ENCODE assay signal across 8 cellular contexts in the genomic region with DNA sequence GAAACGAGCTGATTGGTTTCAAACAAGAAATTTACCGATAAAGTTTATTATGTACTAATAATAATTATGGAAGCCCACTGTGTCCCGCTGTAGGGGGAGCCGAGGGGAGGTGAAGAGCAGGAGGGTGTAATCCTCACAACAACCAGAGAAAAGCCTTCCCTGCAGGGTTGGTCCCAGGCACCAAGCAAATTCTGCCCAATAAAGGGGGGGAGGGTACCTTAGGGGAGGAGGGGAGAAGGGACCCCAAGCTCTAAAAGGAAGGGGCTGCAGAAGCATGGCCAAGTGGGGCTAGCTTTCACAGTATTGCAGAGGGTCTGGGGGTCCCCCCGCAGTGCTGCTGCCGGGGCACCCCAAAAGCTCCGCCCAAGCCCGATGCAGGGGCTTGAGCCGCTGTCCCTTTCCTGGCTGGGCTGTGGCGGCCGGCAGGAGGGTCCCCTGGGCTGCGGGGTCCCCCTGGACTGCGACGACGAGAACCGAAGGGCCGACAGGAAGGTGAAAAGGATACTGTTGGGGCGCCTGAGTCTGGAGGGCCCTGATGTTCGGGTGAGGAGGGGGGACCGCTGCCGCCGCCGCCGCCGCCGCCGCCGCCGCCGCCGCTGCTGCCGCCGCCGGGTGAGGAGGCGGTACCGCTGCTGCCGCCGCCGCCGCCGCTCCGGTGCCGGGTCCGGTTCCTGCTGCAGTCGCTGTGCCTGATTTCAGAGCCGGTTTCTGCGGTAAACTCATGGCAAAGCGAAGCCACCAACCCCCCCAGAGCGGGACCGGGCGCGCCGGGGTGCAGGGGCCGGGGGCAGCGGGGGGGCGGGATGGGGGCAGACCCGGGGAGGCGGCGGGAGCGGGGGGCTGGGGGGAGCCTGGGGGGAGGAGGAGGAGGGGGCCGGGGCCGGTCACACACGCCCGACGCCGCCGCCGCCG. TPM values are rescaled to one million over a fixed set of nuclear protein-coding genes. Genes with fewer than 3 reads are reported as not detected.
DNase-seq lines count a peak whose midpoint lies in the region; ATAC-seq, FAIRE-seq and TF ChIP-seq lines count a peak whose summit lies in the region.

No MANE protein-coding gene starts in this region.

- 0 to 1% (median 1%) methylated on average over 31 to 62 of the region's 69 CpGs for WGBS in adipose tissue, 3 donors
- WGBS in iPS DF 6.9 (ENCODE audit: insufficient coverage, insufficient read length): no CpG with 5 or more reads among the region's 69 CpGs

- H3K4me1 ChIP-seq in iPS DF 6.9 (ENCODE audit: control insufficient read depth, insufficient read depth, low read length) (peaks cover 3% of the 10 kb centered on the region; the same call in 1 of the 2 replicates), gastrocnemius medialis (peaks cover 30 to 31% of the 10 kb centered on the region in 2 donors)

- H3K4me3 ChIP-seq in iPS DF 6.9 (ENCODE audit: low read length) (peak overlapping the region; percentile 45), gastrocnemius medialis (peak overlapping the region; percentile 65 to 99 (median 94))

- TF ChIP-seq CTCF in gastrocnemius medialis (IDR thresholded peaks at IDR 0.05 in 4 of 5, conservative IDR thresholded peaks at IDR 0.05 in 1 of 5): no peak

- FAIRE-seq in GM19239 (lab: Jason Lieb, UNC): no peak

- H3K36me3 ChIP-seq in iPS DF 6.9 (ENCODE audit: control insufficient read depth, insufficient read depth, low read length) (no peaks in the 10 kb centered on the region), gastrocnemius medialis (peaks cover 0 to 5% of the 10 kb centered on the region in 2 donors)

- intact Hi-C loops in gastrocnemius medialis (cut with DNase I; ENCODE audit: low total_unique reads): loop anchor here (1.0 to 5.0 kb wide), 2 partner anchors 184 to 389 kb away; a partner anchor contains a TSS

- H3K27ac ChIP-seq in adipose tissue (ENCODE audit: low read depth, low read length): peak overlapping the region; percentile 74
- no peak overlapping the region for H3K27ac ChIP-seq in iPS DF 6.9 (ENCODE audit: low read length)
- peak overlapping the region; percentile 91 to 97 (median 94) for H3K27ac ChIP-seq in gastrocnemius medialis

- peak; percentile 7 for ATAC-seq in HG03103 (IDR thresholded peaks at IDR 0.05; ENCODE audit: low read depth, unreplicated experiment)
- ATAC-seq in gastrocnemius medialis: peak; percentile 22 to 23

- DNase-seq in NCI-H1436 (lab: John Stamatoyannopoulos, UW) (peak; percentile 9), NCI-H1436 treated with DMSO at 0.1 percent for 48 hours (lab: John Stamatoyannopoulos, UW) (no peak), SK-N-DZ (ENCODE audit: low spot score) (peak; percentile 27), iPS DF 6.9 (ENCODE audit: low read depth, low spot score) (no peak), gastrocnemius medialis (peak; percentile 6 to 33), GM19239 (ENCODE audit: insufficient read length, low spot score) (no peak)

- H3K27me3 ChIP-seq in iPS DF 6.9 (ENCODE audit: control insufficient read depth, insufficient read depth, low read length) (no peaks in the 10 kb centered on the region; the same call in 1 of the 2 replicates), gastrocnemius medialis (no peaks in the 10 kb centered on the region)

- H3K9me3 ChIP-seq in iPS DF 6.9 (ENCODE audit: control insufficient read depth, insufficient read depth, low read length) (no peaks in the 10 kb centered on the region), gastrocnemius medialis (no peaks in the 10 kb centered on the region)

- TF ChIP-seq POLR2A in gastrocnemius medialis (IDR thresholded peaks at IDR 0.05): no peak

- in situ Hi-C loops in gastrocnemius medialis (cut with MboI; ENCODE audit: low sequenced_read_pairs in 4 of 4): loop anchor here in 3 of 4 donors (5.0 to 25.0 kb wide), 3 partner anchors 189 to 314 kb away; no protein-coding TSS in a partner anchor

RNA-seq across cellular contexts. Expression of a gene that starts 0.8 kb away (rescaled TPM):
- polyA plus RNA-seq in SK-N-DZ (2014; cell fraction: cytosol; rRNA removed): 32.1 and 36.3 TPM in 2 replicates
- 21.3 and 37.0 TPM in 2 replicates for polyA plus RNA-seq in SK-N-DZ (2014; cell fraction: nucleus; rRNA removed)
- 10 to 100 TPM in 2 of 3 donors, 1 to 10 TPM in 1; 5.4 to 24.1 (median 19.0) TPM for polyA plus RNA-seq in adipose tissue
- 10 to 100 TPM; 42.1 to 63.2 (median 43.5) TPM for total RNA-seq in gastrocnemius medialis

Comparison
In these comparisons a context has a peak if more than half of its experiments do, and no peak if none do; other contexts are left out.
1. DNase-seq: peak in NCI-H1436 (single experiment), SK-N-DZ (single experiment) and gastrocnemius medialis (2 of 2); none in NCI-H1436 treated with DMSO at 0.1 percent for 48 hours (single experiment), iPS DF 6.9 (single experiment) and GM19239 (single experiment).